Comparison of ENCODE assay signal across 10 cellular contexts in genomic region chr19:12137541-12137940, GRCh38. TPM values are rescaled to one million over a fixed set of nuclear protein-coding genes. Genes with fewer than 3 reads are reported as not detected.
DNase-seq lines count a peak whose midpoint lies in the region; ATAC-seq and TF ChIP-seq lines count a peak whose summit lies in the region.
"Had no signal": no experiment of that assay in that cellular context is flagged by ENCODE, and none has a peak within 500 bp of the region (broad histone marks: within the 10 kb centered on the region; RNA-seq: fewer than 3 reads in every experiment).

No MANE protein-coding gene starts in this region.

- peaks cover 16% of the 10 kb centered on the region for H3K36me3 ChIP-seq in mesendoderm (ENCODE audit: control insufficient read depth, insufficient read depth, low read length)

- H3K27me3 Mint-ChIP-seq in H9 (ENCODE audit: low read depth) = no peaks in the 10 kb centered on the region; the same call in 1 of the 2 replicates
- no peaks in the 10 kb centered on the region for H3K27me3 Mint-ChIP-seq in activated CD8-positive, alpha-beta T cell treated with anti-CD3 and anti-CD28 coated beads, Interleukin-2, amount 10 ng/mL, durations not matched to agents 7 days and 5 days (ENCODE audit: low read depth)

- TF ChIP-seq CTCF in H9 (conservative IDR thresholded peaks at IDR 0.05) = peak; percentile 67

- H3K4me2 ChIP-seq in H9 (ENCODE audit: insufficient read depth, insufficient read length, low read length) (no peak overlapping the region), mesendoderm (ENCODE audit: low read length) (no peak overlapping the region)

- no peak overlapping the region for H4K8ac ChIP-seq in H9 (replicated peaks; ENCODE audit: insufficient read length, low read depth, low read length)
- H4K8ac ChIP-seq in mesendoderm (ENCODE audit: low read depth, low read length) = no peak overlapping the region

- peaks cover 30% of the 10 kb centered on the region for H3K9me3 ChIP-seq in H9 (ENCODE audit: control insufficient read depth, low read depth, low read length)

- no peak overlapping the region for H2AK5ac ChIP-seq in H9 (ENCODE audit: insufficient read length, low read length)
- no peak overlapping the region for H2AK5ac ChIP-seq in mesendoderm (ENCODE audit: low read length)

- H3K4me3 Mint-ChIP-seq in H9 = peak overlapping the region; percentile 14 to 45; a peak in 2 of 5 replicates
- no peak overlapping the region for H3K4me3 Mint-ChIP-seq in activated CD8-positive, alpha-beta T cell treated with anti-CD3 and anti-CD28 coated beads, Interleukin-2, amount 10 ng/mL, durations not matched to agents 7 days and 5 days

- no peak overlapping the region for H3K14ac ChIP-seq in H9 (ENCODE audit: insufficient read depth, low read length)

- no peak overlapping the region for H3K4ac ChIP-seq in H9 (ENCODE audit: low read depth, low read length)
- H3K4ac ChIP-seq in mesendoderm (ENCODE audit: low read depth, low read length) = no peak overlapping the region

- no peak overlapping the region for H2BK120ac ChIP-seq in H9 (ENCODE audit: low read depth, low read length, poor library complexity, severe bottlenecking)
- H2BK120ac ChIP-seq in mesendoderm (ENCODE audit: low read depth, low read length) = no peak overlapping the region

- peaks cover 4% of the 10 kb centered on the region for H3K23me2 ChIP-seq in H9 (ENCODE audit: insufficient read length, low read depth, low read length, poor library complexity, severe bottlenecking)

- H3K27ac Mint-ChIP-seq in H9 = peak overlapping the region in 1 of 3 experiments; percentile 46; a peak in 2 of 7 replicates
- H3K27ac Mint-ChIP-seq in activated CD8-positive, alpha-beta T cell treated with anti-CD3 and anti-CD28 coated beads, Interleukin-2, amount 10 ng/mL, durations not matched to agents 7 days and 5 days = no peak overlapping the region

- peaks cover 27 to 31% of the 10 kb centered on the region in 2 experiments for H3K4me1 Mint-ChIP-seq in H9
- peaks cover 35% of the 10 kb centered on the region for H3K4me1 Mint-ChIP-seq in activated CD8-positive, alpha-beta T cell treated with anti-CD3 and anti-CD28 coated beads, Interleukin-2, amount 10 ng/mL, durations not matched to agents 7 days and 5 days (ENCODE audit: low read depth)

- H3K79me1 ChIP-seq in H9 (ENCODE audit: insufficient read depth, low read depth, low read length, poor library complexity, severe bottlenecking) (no peaks in the 10 kb centered on the region), mesendoderm (ENCODE audit: low read length) (peaks cover 6% of the 10 kb centered on the region)

- H3K9me3 Mint-ChIP-seq in H9 = peaks cover 52% of the 10 kb centered on the region in 2 experiments
- H3K9me3 Mint-ChIP-seq in activated CD8-positive, alpha-beta T cell treated with anti-CD3 and anti-CD28 coated beads, Interleukin-2, amount 10 ng/mL, durations not matched to agents 7 days and 5 days (ENCODE audit: insufficient read depth) = peaks cover 13% of the 10 kb centered on the region

- no peak overlapping the region for H3K18ac ChIP-seq in H9 (ENCODE audit: insufficient read length, low read depth, low read length)
- no peak overlapping the region for H3K18ac ChIP-seq in mesendoderm (ENCODE audit: low read length)

- H3K23ac ChIP-seq in H9 (ENCODE audit: insufficient read length, low read depth, low read length) = no peak overlapping the region
- no peak overlapping the region for H3K23ac ChIP-seq in mesendoderm (ENCODE audit: low read length)

- H2BK15ac ChIP-seq in H9 (ENCODE audit: low read depth, low read length) = no peak overlapping the region
- H2BK15ac ChIP-seq in mesendoderm (replicated peaks; ENCODE audit: low read depth) = no peak overlapping the region

- no peak overlapping the region for H2BK12ac ChIP-seq in H9 (ENCODE audit: insufficient read length, low read depth, low read length)

- no peak overlapping the region for H3K56ac ChIP-seq in H9 (ENCODE audit: insufficient read length, low read depth, low read length)
- no peak overlapping the region for H3K56ac ChIP-seq in mesendoderm (ENCODE audit: low read length)

- no peaks in the 10 kb centered on the region for H4K20me1 ChIP-seq in H9 (ENCODE audit: control insufficient read depth, insufficient read depth, insufficient read length)

- H3K36me3 Mint-ChIP-seq in H9 (ENCODE audit: insufficient read depth in 1 of 3, low read depth in 3 of 3) = peaks cover 62 to 71% (median 67%) of the 10 kb centered on the region in 3 experiments
- peaks cover 53% of the 10 kb centered on the region for H3K36me3 Mint-ChIP-seq in activated CD8-positive, alpha-beta T cell treated with anti-CD3 and anti-CD28 coated beads, Interleukin-2, amount 10 ng/mL, durations not matched to agents 7 days and 5 days (ENCODE audit: low read depth)

- POLR2A ChIA-PET in activated CD8-positive, alpha-beta T cell treated with anti-CD3 and anti-CD28 coated beads, Interleukin-2, amount 10 ng/mL, durations not matched to agents 7 days and 5 days (lab: Charles Lee) = interaction anchor here (1.4 kb wide), 1 partner anchor 25 kb away, joined by 3 read pairs; the partner anchor contains the start of gene ZNF136

- H3K27ac ChIP-seq in H9 (ENCODE audit: insufficient read length, low read depth, low read length) (no peak overlapping the region), mesendoderm (ENCODE audit: low read depth, low read length) (no peak overlapping the region)
- H3K27ac ChIP-seq: HL-60 had no signal

- no peak overlapping the region for H4K5ac ChIP-seq in H9 (ENCODE audit: insufficient read length, low read depth, low read length)
- no peak overlapping the region for H4K5ac ChIP-seq in mesendoderm (ENCODE audit: low read length)

- no peak overlapping the region for H4K91ac ChIP-seq in H9 (ENCODE audit: insufficient read length, low read depth, low read length)

- peak; percentile 57 for DNase-seq in D341Med (ENCODE audit: low spot score)
- DNase-seq in H9 = peak; percentile 33
- DNase-seq in activated CD8-positive, alpha-beta T cell treated with anti-CD3 and anti-CD28 coated beads, Interleukin-2, amount 10 ng/mL, durations not matched to agents 7 days and 5 days = peak; percentile 50
- DNase-seq in mesendoderm = peak; percentile 77
- no peak for DNase-seq in AG20443 (ENCODE audit: low spot score)
- DNase-seq: aorta had no signal

- no peaks in the 10 kb centered on the region; the same call in 1 of the 2 replicates for H3K79me2 ChIP-seq in H9 (ENCODE audit: insufficient read depth, low read length)
- H3K79me2 ChIP-seq in mesendoderm (ENCODE audit: control insufficient read depth, insufficient read depth, low read length) = no peaks in the 10 kb centered on the region

- H3T11ph ChIP-seq in H9 (ENCODE audit: low read length) = no peak overlapping the region

- CTCF ChIA-PET in activated CD8-positive, alpha-beta T cell treated with anti-CD3 and anti-CD28 coated beads, Interleukin-2, amount 10 ng/mL, durations not matched to agents 7 days and 5 days (lab: Charles Lee) = interaction anchor here (0.8 to 1.8 kb wide), 7 partner anchors 24 to 339 kb away, joined by 3 to 15 read pairs (median 4); partner anchors contain the start of genes ZNF491 and ZNF763

- no peak overlapping the region for H2BK20ac ChIP-seq in H9 (ENCODE audit: low read depth, low read length, poor library complexity, severe bottlenecking)

- H2BK5ac ChIP-seq in H9 (ENCODE audit: insufficient read length, low read length) = no peak overlapping the region
- no peak overlapping the region for H2BK5ac ChIP-seq in mesendoderm (ENCODE audit: low read length)

- H3K4me1 ChIP-seq in H9 (ENCODE audit: insufficient read depth, low read length) (no peaks in the 10 kb centered on the region), mesendoderm (ENCODE audit: control insufficient read depth, low read depth, low read length) (peaks cover 6% of the 10 kb centered on the region)

- H2AFZ ChIP-seq in H9 (ENCODE audit: low read length) = no peak overlapping the region

- ATAC-seq in activated CD8-positive, alpha-beta T cell treated with anti-CD3 and anti-CD28 coated beads, Interleukin-2, amount 10 ng/mL, durations not matched to agents 7 days and 5 days = no peak
- ATAC-seq in HG03521 (IDR thresholded peaks at IDR 0.05; ENCODE audit: unreplicated experiment) (no peak), HG02610 (IDR thresholded peaks at IDR 0.05; ENCODE audit: unreplicated experiment) (no peak), HG03095 (IDR thresholded peaks at IDR 0.05; ENCODE audit: unreplicated experiment) (no peak)

- H3K27me3 ChIP-seq in H9 (ENCODE audit: insufficient read depth, low read length) = no peaks in the 10 kb centered on the region
- H3K27me3 ChIP-seq in mesendoderm (ENCODE audit: insufficient read depth, low read length, poor library complexity) = no peaks in the 10 kb centered on the region

- H3K9ac ChIP-seq in H9 (ENCODE audit: extremely low read depth, insufficient read length, low read length) = no peak overlapping the region
- no peak overlapping the region for H3K9ac ChIP-seq in mesendoderm (ENCODE audit: low read length)

- no peak overlapping the region for H3K4me3 ChIP-seq in mesendoderm (ENCODE audit: low read length)

RNA-seq across cellular contexts. Expression of gene ZNF20, which starts 2.6 kb away (rescaled TPM):
- total RNA-seq in H9 (2021) = 5.6 and 5.7 TPM in 2 replicates
- total RNA-seq in activated CD8-positive, alpha-beta T cell treated with anti-CD3 and anti-CD28 coated beads, Interleukin-2, amount 10 ng/mL, durations not matched to agents 7 days and 5 days = 1 to 10 TPM; 3.2 to 4.1 TPM
- polyA plus RNA-seq in mesendoderm (2013, experiment 1 of 2) = 3.5 TPM
- 3.2 TPM for polyA plus RNA-seq in mesendoderm (2013, experiment 2 of 2)

RNA-seq across cellular contexts. Expression of gene ZNF625, which starts 19.0 kb away (rescaled TPM):
- total RNA-seq in H9 (2021) = 28.1 and 30.7 TPM in 2 replicates
- 1 to 10 TPM; 2.9 to 5.2 TPM for total RNA-seq in activated CD8-positive, alpha-beta T cell treated with anti-CD3 and anti-CD28 coated beads, Interleukin-2, amount 10 ng/mL, durations not matched to agents 7 days and 5 days
- polyA plus RNA-seq in mesendoderm (2013, experiment 1 of 2) = 8.5 TPM
- 7.3 TPM for polyA plus RNA-seq in mesendoderm (2013, experiment 2 of 2)

RNA-seq across cellular contexts. Expression of gene ZNF136, which starts 25.4 kb away (rescaled TPM):
- total RNA-seq in H9 (2021) = 9.8 and 10.8 TPM in 2 replicates
- 10 to 100 TPM; 13.9 to 14.7 TPM for total RNA-seq in activated CD8-positive, alpha-beta T cell treated with anti-CD3 and anti-CD28 coated beads, Interleukin-2, amount 10 ng/mL, durations not matched to agents 7 days and 5 days
- polyA plus RNA-seq in mesendoderm (2013, experiment 1 of 2) = 4.1 TPM
- 4.1 TPM for polyA plus RNA-seq in mesendoderm (2013, experiment 2 of 2)
